Comparison of ENCODE assay signal across 1 cellular context in genomic region chr1:179417760-179418159, GRCh38. TPM values are rescaled to one million over a fixed set of nuclear protein-coding genes. Genes with fewer than 3 reads are reported as not detected.
"Had no signal": no experiment of that assay in that cellular context is flagged by ENCODE, and none has a peak within 500 bp of the region (broad histone marks: within the 10 kb centered on the region; RNA-seq: fewer than 3 reads in every experiment).

No MANE protein-coding gene starts in this region.

RNA-seq across cellular contexts. Expression of gene AXDND1, which starts 52.0 kb away (rescaled TPM):
- total RNA-seq: G401 had no signal
